10 cellular contexts compared by ENCODE assay signal in the genomic region with DNA sequence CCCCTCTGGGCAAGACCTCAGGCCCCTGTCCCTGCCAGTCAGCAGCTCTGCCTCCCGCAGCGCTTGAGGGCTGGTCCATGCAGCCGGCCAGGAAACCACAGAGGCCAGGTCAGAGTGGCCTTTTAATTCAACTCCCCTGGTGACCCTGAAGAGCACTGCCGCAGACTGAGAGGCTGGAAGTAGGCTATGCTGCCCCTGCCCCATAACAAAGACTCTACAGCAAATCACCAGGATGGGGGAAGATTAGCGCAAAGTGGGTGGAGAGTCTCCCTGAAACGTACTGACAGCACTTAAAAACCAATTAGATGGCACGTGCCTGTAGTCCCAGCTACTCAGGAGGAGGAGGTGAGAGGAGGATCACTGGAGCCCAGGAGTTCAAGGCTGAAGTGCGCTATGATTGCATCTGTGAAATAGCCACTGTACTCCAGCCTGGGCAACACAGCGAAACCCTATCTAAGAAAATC.
DNase-seq lines count a peak whose midpoint lies in the region; ATAC-seq and TF ChIP-seq lines count a peak whose summit lies in the region.
"Had no signal": no experiment of that assay in that cellular context is flagged by ENCODE, and none has a peak within 500 bp of the region (broad histone marks: within the 10 kb centered on the region; RNA-seq: fewer than 3 reads in every experiment).

No MANE protein-coding gene starts in this region.

- peaks cover 0 to 93% (median 43%) of the 10 kb centered on the region in 11 experiments; a peak in 16 of 22 replicates for H4K20me1 ChIP-seq in BLaER1 treated with 17β-estradiol and CSF1 and Interleukin-3, amounts not matched to agents 10 nM and 100 nM

- 89 to 93% methylated on average over 9 of the region's 9 CpGs for WGBS in aorta, 2 donors

- H3K36me3 Mint-ChIP-seq in brain = no peaks in the 10 kb centered on the region
- H3K36me3 Mint-ChIP-seq in activated CD4-positive, alpha-beta T cell treated with anti-CD3 and anti-CD28 coated beads, Interleukin-2, amount 10 ng/mL, durations not matched to agents 7 days and 5 days (ENCODE audit: low read depth) = peaks cover 2% of the 10 kb centered on the region

- H3K9me3 ChIP-seq in BLaER1 treated with 17β-estradiol and CSF1 and Interleukin-3, amounts not matched to agents 10 nM and 100 nM (replicated peaks in 1 of 11) = no peaks in the 10 kb centered on the region
- H3K9me3 ChIP-seq in muscle layer of duodenum (ENCODE audit: control insufficient read depth in 1 of 2, low read length in 2 of 2) (no peaks in the 10 kb centered on the region), aorta (ENCODE audit: control insufficient read depth, low read length) (no peaks in the 10 kb centered on the region)

- H3K4me1 ChIP-seq in BLaER1 treated with 17β-estradiol and CSF1 and Interleukin-3, amounts not matched to agents 10 nM and 100 nM = peaks cover 59 to 81% (median 66%) of the 10 kb centered on the region in 10 experiments
- H3K4me1 ChIP-seq in muscle layer of duodenum (ENCODE audit: control insufficient read depth in 1 of 2, insufficient read depth in 2 of 2, low read length in 2 of 2) (peaks cover 47 to 52% of the 10 kb centered on the region in 2 donors), aorta (ENCODE audit: control insufficient read depth in 1 of 2, insufficient read depth in 2 of 2, low read length in 2 of 2) (peaks cover 0 to 6% of the 10 kb centered on the region in 2 donors)

- intact Hi-C loops in aorta (cut with DNase I) = no loop called here

- peak overlapping the region in 2 of 10 experiments; percentile 3 to 25; a peak in 2 of 20 replicates for H3K4me3 ChIP-seq in BLaER1 treated with 17β-estradiol and CSF1 and Interleukin-3, amounts not matched to agents 10 nM and 100 nM
- H3K4me3 ChIP-seq in muscle layer of duodenum (ENCODE audit: low read depth in 1 of 2, low read length in 2 of 2) (no peak overlapping the region), aorta (ENCODE audit: low read length in 2 of 2) (no peak overlapping the region)

- H3K4me2 ChIP-seq in BLaER1 treated with 17β-estradiol and CSF1 and Interleukin-3, amounts not matched to agents 10 nM and 100 nM = peak overlapping the region; percentile 74 to 96 (median 85)

- peaks cover 3% of the 10 kb centered on the region for H3K27me3 Mint-ChIP-seq in brain
- H3K27me3 Mint-ChIP-seq in activated CD4-positive, alpha-beta T cell treated with anti-CD3 and anti-CD28 coated beads, Interleukin-2, amount 10 ng/mL, durations not matched to agents 7 days and 5 days = no peaks in the 10 kb centered on the region

- peaks cover 0 to 2% (median 0%) of the 10 kb centered on the region in 5 experiments for H3K9me3 Mint-ChIP-seq in brain
- no peaks in the 10 kb centered on the region for H3K9me3 Mint-ChIP-seq in activated CD4-positive, alpha-beta T cell treated with anti-CD3 and anti-CD28 coated beads, Interleukin-2, amount 10 ng/mL, durations not matched to agents 7 days and 5 days
- H3K9me3 Mint-ChIP-seq: T-helper 1 cell treated with Interleukin-12 subunit alpha and Interleukin-12 subunit beta and Interleukin-4 antibody, amounts not matched to agents 30 μg/mL and 1 μg/mL, for 36 hours had no signal

- peaks cover 83% of the 10 kb centered on the region for H3K4me1 Mint-ChIP-seq in brain
- peaks cover 25% of the 10 kb centered on the region for H3K4me1 Mint-ChIP-seq in activated CD4-positive, alpha-beta T cell treated with anti-CD3 and anti-CD28 coated beads, Interleukin-2, amount 10 ng/mL, durations not matched to agents 7 days and 5 days

- no peaks in the 10 kb centered on the region for H3K27me3 ChIP-seq in BLaER1 treated with 17β-estradiol and CSF1 and Interleukin-3, amounts not matched to agents 10 nM and 100 nM
- no peaks in the 10 kb centered on the region for H3K27me3 ChIP-seq in muscle layer of duodenum (ENCODE audit: low read depth, low read length)
- H3K27me3 ChIP-seq in aorta (ENCODE audit: control insufficient read depth in 1 of 2, insufficient read depth in 2 of 2, low read length in 1 of 2) = no peaks in the 10 kb centered on the region

- CTCF ChIA-PET in activated CD4-positive, alpha-beta T cell treated with anti-CD3 and anti-CD28 coated beads, Interleukin-2, amount 10 ng/mL, durations not matched to agents 7 days and 5 days (lab: Charles Lee) = interaction anchor here (1.3 kb wide), 1 partner anchor 11 kb away, joined by 4 read pairs; no protein-coding TSS in a partner anchor

- H3K36me3 ChIP-seq in BLaER1 treated with 17β-estradiol and CSF1 and Interleukin-3, amounts not matched to agents 10 nM and 100 nM = peaks cover 4 to 30% (median 17%) of the 10 kb centered on the region in 11 experiments; a peak in 19 of 22 replicates
- H3K36me3 ChIP-seq in muscle layer of duodenum (ENCODE audit: control insufficient read depth in 1 of 2, insufficient read depth in 2 of 2, low read length in 2 of 2) (peaks cover 0 to 6% of the 10 kb centered on the region in 2 donors), aorta (ENCODE audit: control insufficient read depth in 1 of 2, insufficient read depth in 2 of 2, low read length in 1 of 2) (no peaks in the 10 kb centered on the region)

- peak overlapping the region; percentile 3 to 90 (median 52) for H3K27ac Mint-ChIP-seq in brain
- H3K27ac Mint-ChIP-seq in activated CD4-positive, alpha-beta T cell treated with anti-CD3 and anti-CD28 coated beads, Interleukin-2, amount 10 ng/mL, durations not matched to agents 7 days and 5 days = no peak overlapping the region
- H3K27ac Mint-ChIP-seq: T-helper 1 cell treated with Interleukin-12 subunit alpha and Interleukin-12 subunit beta and Interleukin-4 antibody, amounts not matched to agents 30 μg/mL and 1 μg/mL, for 36 hours had no signal

- ATAC-seq in aorta (ENCODE audit: low FRiP score) = no peak
- no peak for ATAC-seq in HG03460 (IDR thresholded peaks at IDR 0.05; ENCODE audit: unreplicated experiment)

- POLR2A ChIA-PET in activated CD4-positive, alpha-beta T cell treated with anti-CD3 and anti-CD28 coated beads, Interleukin-2, amount 10 ng/mL, durations not matched to agents 7 days and 5 days (lab: Charles Lee) = no interaction called here

- no peak overlapping the region for H3K4me3 Mint-ChIP-seq in brain
- no peak overlapping the region for H3K4me3 Mint-ChIP-seq in activated CD4-positive, alpha-beta T cell treated with anti-CD3 and anti-CD28 coated beads, Interleukin-2, amount 10 ng/mL, durations not matched to agents 7 days and 5 days
- H3K4me3 Mint-ChIP-seq: T-helper 1 cell treated with Interleukin-12 subunit alpha and Interleukin-12 subunit beta and Interleukin-4 antibody, amounts not matched to agents 30 μg/mL and 1 μg/mL, for 36 hours had no signal

- peak; percentile 52 for DNase-seq in HK-2 (ENCODE audit: unreplicated experiment)
- no peak for DNase-seq in stimulated activated CD4-positive, alpha-beta T cell treated with anti-CD3 and anti-CD28 coated beads, Interleukin-2, amount 100 ng/mL, for 48 hours
- no peak for DNase-seq in activated CD4-positive, alpha-beta T cell treated with anti-CD3 and anti-CD28 coated beads, Interleukin-2, amount 10 ng/mL, durations not matched to agents 7 days and 5 days
- no peak for DNase-seq in aorta
- DNase-seq: stimulated activated CD4-positive, alpha-beta T cell treated with anti-CD3 and anti-CD28 coated beads, Interleukin-4, amount 100 ng/mL, for 24 hours had no signal

- H3K27ac ChIP-seq in BLaER1 treated with 17β-estradiol and CSF1 and Interleukin-3, amounts not matched to agents 10 nM and 100 nM = peak overlapping the region; percentile 56 to 73 (median 67)
- H3K27ac ChIP-seq in muscle layer of duodenum (ENCODE audit: low read length) (peak overlapping the region; percentile 89), aorta (ENCODE audit: low read depth in 1 of 2, low read length in 2 of 2) (no peak overlapping the region)

- peak overlapping the region; percentile 31 to 68 (median 53); a peak in 17 of 22 replicates for H3K9ac ChIP-seq in BLaER1 treated with 17β-estradiol and CSF1 and Interleukin-3, amounts not matched to agents 10 nM and 100 nM

- no peak for TF ChIP-seq CTCF in brain (conservative IDR thresholded peaks at IDR 0.05)

Comparison
In these comparisons a context has a peak if more than half of its experiments do, and no peak if none do; other contexts are left out.
1. H3K27ac ChIP-seq: peak in BLaER1 treated with 17β-estradiol and CSF1 and Interleukin-3, amounts not matched to agents 10 nM and 100 nM (11 of 11) and muscle layer of duodenum (single experiment); none in aorta (0 of 2).